In genomic region chr12:112368856-112369255, GRCh38 we compare ENCODE assay signal across 14 cellular contexts. TPM values are rescaled to one million over a fixed set of nuclear protein-coding genes. Genes with fewer than 3 reads are reported as not detected.
DNase-seq lines count a peak whose midpoint lies in the region; ATAC-seq and TF ChIP-seq lines count a peak whose summit lies in the region.
"Had no signal": no experiment of that assay in that cellular context is flagged by ENCODE, and none has a peak within 500 bp of the region (broad histone marks: within the 10 kb centered on the region; RNA-seq: fewer than 3 reads in every experiment).

No MANE protein-coding gene starts in this region.

- no peak overlapping the region for H2AK5ac ChIP-seq in IMR-90 (ENCODE audit: low read depth, low read length)

- H3K27me3 ChIP-seq in IMR-90 (ENCODE audit: control insufficient read depth, insufficient read depth, low read length) (no peaks in the 10 kb centered on the region), gastroesophageal sphincter (no peaks in the 10 kb centered on the region), stomach smooth muscle (ENCODE audit: control insufficient read depth in 1 of 2, insufficient read depth in 2 of 2, low read length in 2 of 2) (no peaks in the 10 kb centered on the region), upper lobe of left lung (no peaks in the 10 kb centered on the region)
- H3K27me3 ChIP-seq: BE2C had no signal

- ATAC-seq in IMR-90 (ENCODE audit: low read depth) (no peak), gastroesophageal sphincter (peak; percentile 57), upper lobe of left lung (ENCODE audit: low FRiP score in 2 of 2) (no peak)

- no peaks in the 10 kb centered on the region for H3K27me3 Mint-ChIP-seq in T-helper 2 cell treated with Interferon-gamma antibody and Interleukin-4, amounts not matched to agents 5 μg/mL and 100 μg/mL, for 36 hours (ENCODE audit: low read depth)
- H3K27me3 Mint-ChIP-seq: CD4-positive, alpha-beta memory T cell had no signal

- H3K4me3 ChIP-seq in IMR-90 (ENCODE audit: insufficient read depth, low read depth, low read length) (no peak overlapping the region), gastroesophageal sphincter (no peak overlapping the region), stomach smooth muscle (ENCODE audit: low read length in 2 of 2) (peak overlapping the region in 1 of 2 donors; percentile 55), upper lobe of left lung (no peak overlapping the region)

- intact Hi-C loops in IMR-90 (cut with micrococcal nuclease) = no loop called here

- no peaks in the 10 kb centered on the region for H3K36me3 Mint-ChIP-seq in T-helper 2 cell treated with Interferon-gamma antibody and Interleukin-4, amounts not matched to agents 5 μg/mL and 100 μg/mL, for 36 hours (ENCODE audit: low read depth)

- H4K91ac ChIP-seq in IMR-90 (ENCODE audit: insufficient read depth, low read depth, low read length) = no peak overlapping the region

- WGBS in IMR-90 (ENCODE audit: extremely low coverage in 2 of 2, insufficient read length in 1 of 2), 2 experiments = no CpG with 5 or more reads among the region's 6 CpGs
- WGBS in gastroesophageal sphincter (ENCODE audit: low coverage in 1 of 2), 2 donors = 25 to 28% methylated on average over 5 to 6 of the region's 6 CpGs
- 66 to 77% methylated on average over 6 of the region's 6 CpGs for WGBS in upper lobe of left lung, 2 donors

- H3K9ac ChIP-seq in IMR-90 (ENCODE audit: low read depth, low read length) (no peak overlapping the region), stomach smooth muscle (ENCODE audit: low read length in 2 of 2) (peak overlapping the region; percentile 44 to 47)

- CTCF ChIA-PET in IMR-90 (lab: Yijun Ruan, JAX) = interaction anchor here (1.1 kb wide), 1 partner anchor 79 kb away, joined by 3 read pairs; no protein-coding TSS in a partner anchor

- H3K4ac ChIP-seq in IMR-90 (ENCODE audit: low read depth, low read length) = no peak overlapping the region

- no peak overlapping the region for H3K27ac Mint-ChIP-seq in T-helper 2 cell treated with Interferon-gamma antibody and Interleukin-4, amounts not matched to agents 5 μg/mL and 100 μg/mL, for 36 hours
- H3K27ac Mint-ChIP-seq: CD4-positive, alpha-beta memory T cell had no signal

- H4K5ac ChIP-seq in IMR-90 (ENCODE audit: low read depth, low read length) = no peak overlapping the region

- H2BK20ac ChIP-seq in IMR-90 (ENCODE audit: low read depth, low read length) = no peak overlapping the region

- H3K56ac ChIP-seq in IMR-90 (ENCODE audit: extremely low read depth, insufficient read depth, low read length) = no peak overlapping the region

- no peak overlapping the region for H2BK120ac ChIP-seq in IMR-90 (ENCODE audit: low read depth, low read length)

- no peaks in the 10 kb centered on the region for H3K9me3 Mint-ChIP-seq in T-helper 2 cell treated with Interferon-gamma antibody and Interleukin-4, amounts not matched to agents 5 μg/mL and 100 μg/mL, for 36 hours
- H3K9me3 Mint-ChIP-seq: CD4-positive, alpha-beta memory T cell had no signal

- no peak for TF ChIP-seq RAD21 in IMR-90 (IDR thresholded peaks at IDR 0.05; ENCODE audit: low read length)

- H3K79me1 ChIP-seq in IMR-90 (ENCODE audit: low read depth in 1 of 2, low read length in 2 of 2) = peaks cover 35 to 68% of the 10 kb centered on the region in 2 experiments

- in situ Hi-C loops in IMR-90 (cut with MboI; ENCODE audit: low sequenced_read_pairs) = no loop called here

- DNase-seq in IMR-90 = no peak
- DNase-seq in upper lobe of left lung = no peak
- no peak for DNase-seq in T-helper 2 cell treated with Interferon-gamma antibody and Interleukin-4, amounts not matched to agents 5 μg/mL and 100 μg/mL, for 36 hours (ENCODE audit: low spot score)
- DNase-seq in DMS79 (lab: John Stamatoyannopoulos, UW) = no peak
- DNase-seq: BE2C; CD4-positive, alpha-beta memory T cell; DMS79 treated with DMSO at 0.1 percent for 48 hours; GF-D8; NCI-H1417 treated with DMSO at 0.1 percent for 48 hours; NCI-H2029 treated with DMSO at 0.1 percent for 48 hours; NCI-H510A had no signal

- H2BK5ac ChIP-seq in IMR-90 (ENCODE audit: low read depth, low read length, poor library complexity, severe bottlenecking) = no peak overlapping the region

- H4K8ac ChIP-seq in IMR-90 (ENCODE audit: low read depth in 2 of 2, low read length in 2 of 2) = no peak overlapping the region

- H3K4me1 ChIP-seq in IMR-90 (ENCODE audit: control insufficient read depth, insufficient read depth, low read length) (peaks cover 7% of the 10 kb centered on the region), gastroesophageal sphincter (peaks cover 0 to 14% (median 0%) of the 10 kb centered on the region in 3 donors), stomach smooth muscle (ENCODE audit: control insufficient read depth, insufficient read depth, low read length) (peaks cover 4% of the 10 kb centered on the region), upper lobe of left lung (peaks cover 0 to 7% (median 4%) of the 10 kb centered on the region in 4 donors)
- H3K4me1 ChIP-seq: BE2C had no signal

- POLR2A ChIA-PET in IMR-90 (lab: Charles Lee; ENCODE audit: unreplicated experiment) = no interaction called here

- no peak overlapping the region for H2BK15ac ChIP-seq in IMR-90 (ENCODE audit: low read depth, low read length)

- H3K36me3 ChIP-seq in IMR-90 (ENCODE audit: control insufficient read depth, insufficient read depth, low read length) = no peaks in the 10 kb centered on the region
- no peaks in the 10 kb centered on the region for H3K36me3 ChIP-seq in gastroesophageal sphincter
- H3K36me3 ChIP-seq in stomach smooth muscle (ENCODE audit: control insufficient read depth in 2 of 2, insufficient read depth in 2 of 2, low read length in 2 of 2) = no peaks in the 10 kb centered on the region
- H3K36me3 ChIP-seq in upper lobe of left lung = no peaks in the 10 kb centered on the region
- H3K36me3 ChIP-seq: BE2C had no signal

- dilution Hi-C loops in IMR-90 (cut with HindIII; ENCODE audit: low sequenced_read_pairs, unreplicated experiment) = no loop called here

- peaks cover 7% of the 10 kb centered on the region for H3K4me1 Mint-ChIP-seq in T-helper 2 cell treated with Interferon-gamma antibody and Interleukin-4, amounts not matched to agents 5 μg/mL and 100 μg/mL, for 36 hours (ENCODE audit: low read depth)

- TF ChIP-seq POLR2A in IMR-90 (IDR thresholded peaks at IDR 0.05; ENCODE audit: low read depth, low read length) (no peak), gastroesophageal sphincter (IDR thresholded peaks at IDR 0.05) (no peak), upper lobe of left lung (IDR thresholded peaks at IDR 0.05) (no peak)

- BruUV-seq in IMR-90 (replicated peaks; lab: Mats Ljungman, UMichigan) = no TSS peak

- H3K9me3 ChIP-seq in IMR-90 (ENCODE audit: control insufficient read depth, insufficient read depth, low read length) (no peaks in the 10 kb centered on the region), gastroesophageal sphincter (no peaks in the 10 kb centered on the region), stomach smooth muscle (ENCODE audit: control insufficient read depth in 2 of 2, low read length in 2 of 2) (no peaks in the 10 kb centered on the region), upper lobe of left lung (no peaks in the 10 kb centered on the region)
- H3K9me3 ChIP-seq: BE2C had no signal

- no peak for TF ChIP-seq EP300 in gastroesophageal sphincter (IDR thresholded peaks at IDR 0.05)
- no peak for TF ChIP-seq EP300 in upper lobe of left lung (IDR thresholded peaks at IDR 0.05)

- no peak overlapping the region for H3K18ac ChIP-seq in IMR-90 (ENCODE audit: low read depth, low read length)

- no peak overlapping the region for H2AFZ ChIP-seq in IMR-90 (replicated peaks; ENCODE audit: low read length, poor library complexity)

- H4K20me1 ChIP-seq in IMR-90 (ENCODE audit: insufficient read depth, low read length) = peaks cover 42% of the 10 kb centered on the region

- 0 out of 2 replicates have a peak overlapping the region, but pooled peaks have one; percentile 4 for H3K23ac ChIP-seq in IMR-90 (ENCODE audit: low read depth, low read length)

- H3K27ac ChIP-seq in IMR-90 (ENCODE audit: insufficient read depth, low read length) (no peak overlapping the region), VCaP (peak overlapping the region; percentile 76), gastroesophageal sphincter (peak overlapping the region in 2 of 4 donors; percentile 44 to 64), stomach smooth muscle (ENCODE audit: low read length) (peak overlapping the region; percentile 55), upper lobe of left lung (no peak overlapping the region)

- H2AK9ac ChIP-seq in IMR-90 (replicated peaks; ENCODE audit: low read depth, low read length, poor library complexity) = no peak overlapping the region

- H3K9me1 ChIP-seq in IMR-90 (ENCODE audit: insufficient read depth, low read length) = peaks cover 14% of the 10 kb centered on the region; the same call in 1 of the 2 replicates

- no peak overlapping the region; the same call in 1 of the 2 replicates for H3K14ac ChIP-seq in IMR-90 (replicated peaks; ENCODE audit: low read depth, low read length)

- TF ChIP-seq CTCF in IMR-90 (conservative IDR thresholded peaks at IDR 0.05; ENCODE audit: low read depth, low read length) (no peak), VCaP (conservative IDR thresholded peaks at IDR 0.05) (no peak), gastroesophageal sphincter (IDR thresholded peaks at IDR 0.05) (no peak), upper lobe of left lung (IDR thresholded peaks at IDR 0.05) (no peak)

- H3K4me2 ChIP-seq in IMR-90 (ENCODE audit: low read depth, low read length) = no peak overlapping the region

- H3K4me3 Mint-ChIP-seq in T-helper 2 cell treated with Interferon-gamma antibody and Interleukin-4, amounts not matched to agents 5 μg/mL and 100 μg/mL, for 36 hours = no peak overlapping the region
- H3K4me3 Mint-ChIP-seq: CD4-positive, alpha-beta memory T cell had no signal

RNA-seq across cellular contexts. Expression of gene HECTD4, which starts 13.4 kb away (rescaled TPM):
- total RNA-seq in IMR-90 (2012; rRNA removed) (11.9 and 12.9 TPM in 2 replicates), gastroesophageal sphincter (10 to 100 TPM; 23.1 to 56.8 (median 42.3) TPM), upper lobe of left lung (100 to 1,000 TPM in 2 of 6 donors, 10 to 100 TPM in 4; 34.1 to 196 (median 50.0) TPM)
- polyA plus RNA-seq in IMR-90 (2012; rRNA removed) = 13.0 and 15.1 TPM in 2 replicates
- polyA plus RNA-seq in IMR-90 (2012; cell fraction: cytosol; rRNA removed) = 7.8 and 10.7 TPM in 2 replicates
- polyA plus RNA-seq in IMR-90 (2012; cell fraction: nucleus; rRNA removed; ENCODE audit: low replicate concordance) = 51.5 and 87.6 TPM in 2 replicates

RNA-seq across cellular contexts. Expression of gene RPL6, which starts 40.5 kb away (rescaled TPM):
- total RNA-seq in IMR-90 (2012; rRNA removed) (1,317 and 1,900 TPM in 2 replicates), gastroesophageal sphincter (1,000 to 10,000 TPM in 3 of 4 donors, 100 to 1,000 TPM in 1; 947 to 1,918 (median 1,526) TPM), upper lobe of left lung (100 to 1,000 TPM; 540 to 983 (median 822) TPM)
- polyA plus RNA-seq in IMR-90 (2012; rRNA removed) = 1,561 and 1,694 TPM in 2 replicates
- polyA plus RNA-seq in IMR-90 (2012; cell fraction: cytosol; rRNA removed) = 511 and 1,193 TPM in 2 replicates
- polyA plus RNA-seq in IMR-90 (2012; cell fraction: nucleus; rRNA removed; ENCODE audit: low replicate concordance) = 125 and 757 TPM in 2 replicates

RNA-seq across cellular contexts. Expression of gene PTPN11, which starts 49.9 kb away (rescaled TPM):
- total RNA-seq in IMR-90 (2012; rRNA removed) = 135 and 199 TPM in 2 replicates
- polyA plus RNA-seq in IMR-90 (2012; rRNA removed) = 48.4 and 52.9 TPM in 2 replicates
- polyA plus RNA-seq in IMR-90 (2012; cell fraction: cytosol; rRNA removed) = 25.2 and 27.0 TPM in 2 replicates
- polyA plus RNA-seq in IMR-90 (2012; cell fraction: nucleus; rRNA removed; ENCODE audit: low replicate concordance) = 15.5 and 36.6 TPM in 2 replicates
- total RNA-seq in gastroesophageal sphincter = 100 to 1,000 TPM; 131 to 178 (median 141) TPM
- total RNA-seq in upper lobe of left lung = 10 to 100 TPM; 52.0 to 99.1 (median 84.5) TPM

Comparison
In these comparisons a context has a peak if more than half of its experiments do, and no peak if none do; other contexts are left out.
1. H3K27ac ChIP-seq: peak in VCaP (single experiment) and stomach smooth muscle (single experiment); none in IMR-90 (single experiment) and upper lobe of left lung (0 of 4).